In the genomic region with DNA sequence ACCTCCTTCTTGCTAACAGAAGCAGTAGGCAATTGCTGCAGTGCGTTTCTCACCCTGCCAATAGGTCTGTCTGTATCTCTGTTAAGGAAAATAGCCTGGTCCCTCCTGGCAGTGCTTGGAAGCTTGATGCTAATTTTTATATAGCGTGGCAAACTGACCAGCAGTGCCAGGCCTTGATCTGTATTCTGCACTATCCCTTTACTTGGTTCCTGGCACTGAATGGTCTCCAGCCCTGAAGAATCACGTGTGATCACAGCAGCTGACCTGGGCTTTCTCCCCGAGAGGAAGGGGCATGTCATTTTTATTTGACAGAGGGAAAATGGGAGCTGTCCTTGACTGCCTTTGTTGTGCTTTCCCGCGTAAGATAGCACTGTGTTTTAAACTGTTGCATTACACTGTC, we compare ENCODE assay signal across 1 cellular context.
TF ChIP-seq lines count a peak whose summit lies in the region.

No MANE protein-coding gene starts in this region.

TF ChIP-seq in WTC11, 78 proteins besides CTCF, POLR2A, EP300 and RAD21 (continued from another document):
- TF ChIP-seq, protein P1, sequence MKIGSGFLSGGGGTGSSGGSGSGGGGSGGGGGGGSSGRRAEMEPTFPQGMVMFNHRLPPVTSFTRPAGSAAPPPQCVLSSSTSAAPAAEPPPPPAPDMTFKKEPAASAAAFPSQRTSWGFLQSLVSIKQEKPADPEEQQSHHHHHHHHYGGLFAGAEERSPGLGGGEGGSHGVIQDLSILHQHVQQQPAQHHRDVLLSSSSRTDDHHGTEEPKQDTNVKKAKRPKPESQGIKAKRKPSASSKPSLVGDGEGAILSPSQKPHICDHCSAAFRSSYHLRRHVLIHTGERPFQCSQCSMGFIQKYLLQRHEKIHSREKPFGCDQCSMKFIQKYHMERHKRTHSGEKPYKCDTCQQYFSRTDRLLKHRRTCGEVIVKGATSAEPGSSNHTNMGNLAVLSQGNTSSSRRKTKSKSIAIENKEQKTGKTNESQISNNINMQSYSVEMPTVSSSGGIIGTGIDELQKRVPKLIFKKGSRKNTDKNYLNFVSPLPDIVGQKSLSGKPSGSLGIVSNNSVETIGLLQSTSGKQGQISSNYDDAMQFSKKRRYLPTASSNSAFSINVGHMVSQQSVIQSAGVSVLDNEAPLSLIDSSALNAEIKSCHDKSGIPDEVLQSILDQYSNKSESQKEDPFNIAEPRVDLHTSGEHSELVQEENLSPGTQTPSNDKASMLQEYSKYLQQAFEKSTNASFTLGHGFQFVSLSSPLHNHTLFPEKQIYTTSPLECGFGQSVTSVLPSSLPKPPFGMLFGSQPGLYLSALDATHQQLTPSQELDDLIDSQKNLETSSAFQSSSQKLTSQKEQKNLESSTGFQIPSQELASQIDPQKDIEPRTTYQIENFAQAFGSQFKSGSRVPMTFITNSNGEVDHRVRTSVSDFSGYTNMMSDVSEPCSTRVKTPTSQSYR (CRISPR knock-in tag; IDR thresholded peaks at IDR 0.05) = no peak
- TF ChIP-seq GABPB1 (CRISPR knock-in tag; IDR thresholded peaks at IDR 0.05) (no peak), TEAD4 (CRISPR knock-in tag; IDR thresholded peaks at IDR 0.05) (no peak), SMAD4 (CRISPR knock-in tag; IDR thresholded peaks at IDR 0.05) (no peak), ZNF416 (CRISPR knock-in tag; IDR thresholded peaks at IDR 0.05) (no peak), SP1 (CRISPR knock-in tag; conservative IDR thresholded peaks at IDR 0.05) (no peak), KAT7 (CRISPR knock-in tag; IDR thresholded peaks at IDR 0.05; ENCODE audit: borderline replicate concordance) (no peak), NR2C2 (CRISPR knock-in tag; IDR thresholded peaks at IDR 0.05) (no peak), OVOL2 (CRISPR knock-in tag; IDR thresholded peaks at IDR 0.05; ENCODE audit: borderline replicate concordance) (no peak)
- TF ChIP-seq, protein P2, sequence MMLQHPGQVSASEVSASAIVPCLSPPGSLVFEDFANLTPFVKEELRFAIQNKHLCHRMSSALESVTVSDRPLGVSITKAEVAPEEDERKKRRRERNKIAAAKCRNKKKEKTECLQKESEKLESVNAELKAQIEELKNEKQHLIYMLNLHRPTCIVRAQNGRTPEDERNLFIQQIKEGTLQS (CRISPR knock-in tag; conservative IDR thresholded peaks at IDR 0.05) = no peak
